Comparison of ENCODE assay signal across 19 cellular contexts in genomic region chr5:157469073-157469472, GRCh38. TPM values are rescaled to one million over a fixed set of nuclear protein-coding genes. Genes with fewer than 3 reads are reported as not detected.
"Had no signal": no experiment of that assay in that cellular context is flagged by ENCODE, and none has a peak within 500 bp of the region (broad histone marks: within the 10 kb centered on the region; RNA-seq: fewer than 3 reads in every experiment).

No MANE protein-coding gene starts in this region.

- H3K27me3 ChIP-seq: esophagus squamous epithelium, pancreas, tibial nerve, vagina had no signal

- FAIRE-seq: pancreas, TTC549 had no signal

- H3K36me3 ChIP-seq: pancreas had no signal

- H3K27ac ChIP-seq: esophagus squamous epithelium, pancreas, tibial nerve, vagina had no signal

- H3K4me3 ChIP-seq: esophagus squamous epithelium, pancreas, tibial nerve, vagina had no signal

- DNase-seq: activated B cell treated with CpG ODN at 0.5 μM for 24 hours; activated CD4-positive, alpha-beta T cell treated with anti-CD3 and anti-CD28 coated beads for 48 hours; activated CD8-positive, alpha-beta memory T cell treated with anti-CD3 and anti-CD28 coated beads, Interleukin-2, amount 50 U/mL, for 4 hours; activated CD8-positive, alpha-beta T cell treated with anti-CD3 and anti-CD28 coated beads for 36 hours; activated T-cell treated with anti-CD3 and anti-CD28 coated beads, Interleukin-2, amount 50 U/mL, for 48 hours; amniotic stem cell; esophagus squamous epithelium; glutamatergic neuron; hypothalamus; kidney glomerular epithelial cell; left ventricle myocardium superior; naive thymus-derived CD8-positive, alpha-beta T cell; pancreas; stimulated activated CD4-positive, alpha-beta T cell treated with anti-CD3 and anti-CD28 coated beads, Interleukin-12 subunit alpha, Interleukin-12 subunit beta, amount 100 ng/mL, for 4 hours; stimulated activated CD4-positive, alpha-beta T cell treated with anti-CD3 and anti-CD28 coated beads, Interleukin-2, amount 100 ng/mL, for 24 hours had no signal

- ATAC-seq: activated CD8-positive, alpha-beta T cell treated with anti-CD3 and anti-CD28 coated beads for 36 hours; left ventricle myocardium superior; naive thymus-derived CD8-positive, alpha-beta T cell; pancreas; stimulated activated effector memory CD8-positive, alpha-beta T cell treated with anti-CD3 and anti-CD28 coated beads, Interleukin-12 subunit alpha, Interleukin-12 subunit beta, amount 100 ng/mL, for 72 hours had no signal

- H3K4me1 ChIP-seq: pancreas had no signal

- H3K9me3 ChIP-seq: esophagus squamous epithelium, pancreas, tibial nerve, vagina had no signal

RNA-seq across cellular contexts. Expression of gene NIPAL4, which starts 9.1 kb away (rescaled TPM):
- total RNA-seq: left ventricle myocardium superior, pancreas had no signal
- polyA plus RNA-seq: naive thymus-derived CD8-positive, alpha-beta T cell had no signal
